In the genomic region with DNA sequence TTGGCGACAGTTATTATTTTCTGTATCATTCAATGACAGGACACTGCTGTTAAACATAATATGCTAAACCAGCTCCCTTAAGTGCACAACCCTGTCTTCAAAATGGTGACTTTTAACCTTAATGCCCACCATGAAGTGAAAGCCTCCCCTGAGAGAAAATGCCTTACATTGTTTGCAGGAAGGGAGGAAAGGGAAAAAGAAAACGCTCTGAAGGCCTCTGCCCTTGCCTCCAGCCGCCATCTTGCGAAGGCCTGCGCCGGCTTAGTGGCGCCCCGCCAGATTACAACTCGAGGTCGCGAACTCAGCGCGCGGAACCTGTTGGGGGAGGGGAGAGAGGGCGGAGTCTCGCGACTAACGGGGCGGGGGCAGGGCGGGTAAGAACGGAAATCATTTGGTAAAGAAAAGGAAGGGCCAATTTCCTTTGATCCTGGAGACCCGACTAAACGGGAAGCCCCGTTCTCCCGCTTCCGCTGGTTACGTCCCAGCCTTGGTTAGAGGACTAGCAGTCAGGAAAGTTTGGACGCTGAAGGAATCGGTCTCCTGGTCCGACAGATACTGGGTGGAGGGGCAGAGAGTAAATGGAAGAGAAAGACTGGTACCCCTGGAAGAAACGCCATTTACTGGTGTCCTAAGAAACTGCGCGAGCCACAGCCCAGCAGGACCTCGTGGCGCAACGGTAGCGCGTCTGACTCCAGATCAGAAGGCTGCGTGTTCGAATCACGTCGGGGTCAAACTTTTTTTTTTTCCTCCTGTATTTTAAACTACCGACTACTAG, we compare ENCODE assay signal across 1 cellular context.
TF ChIP-seq lines count a peak whose summit lies in the region.

No MANE protein-coding gene starts in this region.

TF ChIP-seq in A549, 52 proteins besides CTCF, POLR2A, EP300 and RAD21 (continued from another document):
- TF ChIP-seq ESRRA (IDR thresholded peaks at IDR 0.05; ENCODE audit: borderline replicate concordance, low read length), result peak; percentile 43; the same call in 1 of the 2 replicates
- TF ChIP-seq CEBPB (IDR thresholded peaks at IDR 0.05), result peak in 1 of 2 experiments; percentile 69; a peak in 2 of 4 replicates
- no peak for TF ChIP-seq RCOR1 (IDR thresholded peaks at IDR 0.05; ENCODE audit: low read depth, low read length)
- TF ChIP-seq ZNF302 (CRISPR knock-in tag; IDR thresholded peaks at IDR 0.05), result no peak
- no peak for TF ChIP-seq FOSB (CRISPR knock-in tag; IDR thresholded peaks at IDR 0.05)
- no peak for TF ChIP-seq CHD4 (IDR thresholded peaks at IDR 0.05; ENCODE audit: borderline replicate concordance)
- TF ChIP-seq, protein P1, sequence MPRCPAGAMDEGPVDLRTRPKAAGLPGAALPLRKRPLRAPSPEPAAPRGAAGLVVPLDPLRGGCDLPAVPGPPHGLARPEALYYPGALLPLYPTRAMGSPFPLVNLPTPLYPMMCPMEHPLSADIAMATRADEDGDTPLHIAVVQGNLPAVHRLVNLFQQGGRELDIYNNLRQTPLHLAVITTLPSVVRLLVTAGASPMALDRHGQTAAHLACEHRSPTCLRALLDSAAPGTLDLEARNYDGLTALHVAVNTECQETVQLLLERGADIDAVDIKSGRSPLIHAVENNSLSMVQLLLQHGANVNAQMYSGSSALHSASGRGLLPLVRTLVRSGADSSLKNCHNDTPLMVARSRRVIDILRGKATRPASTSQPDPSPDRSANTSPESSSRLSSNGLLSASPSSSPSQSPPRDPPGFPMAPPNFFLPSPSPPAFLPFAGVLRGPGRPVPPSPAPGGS (IDR thresholded peaks at IDR 0.05), result peak; percentile 54; the same call in 1 of the 3 replicates
- peak; percentile 36; the same call in 1 of the 2 replicates for TF ChIP-seq PHF8 (IDR thresholded peaks at IDR 0.05; ENCODE audit: borderline replicate concordance, low read depth)
- TF ChIP-seq FOSL2 (IDR thresholded peaks at IDR 0.05), result no peak
- no peak for TF ChIP-seq FOSL2 (CRISPR knock-in tag; IDR thresholded peaks at IDR 0.05)
- TF ChIP-seq SREBF2 (IDR thresholded peaks at IDR 0.05), result peak; percentile 90
- no peak for TF ChIP-seq KDM1A (IDR thresholded peaks at IDR 0.05; ENCODE audit: low read depth)
- TF ChIP-seq, protein P2, sequence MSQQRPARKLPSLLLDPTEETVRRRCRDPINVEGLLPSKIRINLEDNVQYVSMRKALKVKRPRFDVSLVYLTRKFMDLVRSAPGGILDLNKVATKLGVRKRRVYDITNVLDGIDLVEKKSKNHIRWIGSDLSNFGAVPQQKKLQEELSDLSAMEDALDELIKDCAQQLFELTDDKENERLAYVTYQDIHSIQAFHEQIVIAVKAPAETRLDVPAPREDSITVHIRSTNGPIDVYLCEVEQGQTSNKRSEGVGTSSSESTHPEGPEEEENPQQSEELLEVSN (IDR thresholded peaks at IDR 0.05; ENCODE audit: borderline replicate concordance, low read depth), result no peak
- TF ChIP-seq, protein P3, sequence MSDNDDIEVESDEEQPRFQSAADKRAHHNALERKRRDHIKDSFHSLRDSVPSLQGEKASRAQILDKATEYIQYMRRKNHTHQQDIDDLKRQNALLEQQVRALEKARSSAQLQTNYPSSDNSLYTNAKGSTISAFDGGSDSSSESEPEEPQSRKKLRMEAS (IDR thresholded peaks at IDR 0.05), result peak; percentile 78
- no peak for TF ChIP-seq TFCP2L1 (CRISPR knock-in tag; IDR thresholded peaks at IDR 0.05)
- peak; percentile 43; the same call in 1 of the 2 replicates for TF ChIP-seq KDM5A (IDR thresholded peaks at IDR 0.05)
